Comparison of ENCODE assay signal across 8 cellular contexts in the genomic region with DNA sequence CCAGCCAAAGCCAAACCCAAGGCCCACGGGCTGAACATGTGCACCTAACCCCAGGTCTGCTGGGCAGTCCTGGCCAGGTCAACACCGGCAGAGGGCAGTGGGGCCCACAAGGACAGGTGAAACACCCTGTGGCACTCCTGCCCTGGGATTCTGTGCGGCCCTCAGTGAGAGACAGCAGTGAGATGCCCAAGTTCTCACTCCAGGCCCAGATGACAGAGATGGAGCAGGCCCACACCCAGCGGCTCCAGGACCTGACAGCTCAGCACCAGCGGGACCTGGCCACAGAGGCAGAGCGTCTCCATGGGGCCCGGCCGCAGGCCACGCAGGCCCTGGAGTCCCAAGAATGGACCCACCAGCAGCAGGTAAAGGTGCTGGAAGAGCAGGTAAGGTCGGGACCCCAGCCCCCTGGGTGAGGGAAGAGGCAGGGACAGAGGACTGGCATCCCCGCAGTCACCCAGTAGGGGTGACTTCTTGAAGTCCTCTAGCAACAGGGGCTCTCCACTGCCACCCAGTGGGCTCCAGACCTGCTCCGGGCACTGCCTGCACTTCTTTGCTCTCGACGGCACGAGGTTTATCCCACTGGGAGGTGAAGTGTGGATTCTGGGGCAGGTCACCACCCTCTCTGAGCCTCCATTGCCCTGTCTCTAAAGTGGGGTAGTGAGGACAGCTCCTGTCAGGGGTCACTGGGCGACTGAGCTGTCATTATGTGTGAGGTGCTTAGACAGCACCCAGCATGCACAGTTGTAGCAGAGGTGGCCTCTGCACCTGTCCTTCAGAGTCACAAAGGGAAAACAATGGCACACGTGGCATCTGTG. TPM values are rescaled to one million over a fixed set of nuclear protein-coding genes. Genes with fewer than 3 reads are reported as not detected.
DNase-seq lines count a peak whose midpoint lies in the region; ATAC-seq and TF ChIP-seq lines count a peak whose summit lies in the region.

No MANE protein-coding gene starts in this region.

- no peaks in the 10 kb centered on the region for H3K4me1 Mint-ChIP-seq in activated CD8-positive, alpha-beta T cell treated with anti-CD3 and anti-CD28 coated beads for 36 hours (ENCODE audit: low read depth)
- H3K4me1 Mint-ChIP-seq in activated CD8-positive, alpha-beta T cell treated with anti-CD3 and anti-CD28 coated beads, Interleukin-2, amount 10 ng/mL, durations not matched to agents 7 days and 5 days (ENCODE audit: low read depth): no peaks in the 10 kb centered on the region
- no peaks in the 10 kb centered on the region for H3K4me1 Mint-ChIP-seq in immature natural killer cell

- CTCF ChIA-PET in activated CD8-positive, alpha-beta T cell treated with anti-CD3 and anti-CD28 coated beads for 36 hours (lab: Charles Lee): interaction anchor here (0.6 to 1.2 kb wide), 2 partner anchors 8 to 24 kb away, joined by 3 read pairs; no protein-coding TSS in a partner anchor
- CTCF ChIA-PET in activated CD8-positive, alpha-beta T cell treated with anti-CD3 and anti-CD28 coated beads, Interleukin-2, amount 10 ng/mL, durations not matched to agents 7 days and 5 days (lab: Charles Lee): no interaction called here

- no peaks in the 10 kb centered on the region for H3K27me3 Mint-ChIP-seq in activated CD8-positive, alpha-beta T cell treated with anti-CD3 and anti-CD28 coated beads for 36 hours
- H3K27me3 Mint-ChIP-seq in activated CD8-positive, alpha-beta T cell treated with anti-CD3 and anti-CD28 coated beads, Interleukin-2, amount 10 ng/mL, durations not matched to agents 7 days and 5 days (ENCODE audit: low read depth): no peaks in the 10 kb centered on the region
- peaks cover 0 to 2% (median 2%) of the 10 kb centered on the region in 3 donors for H3K27me3 Mint-ChIP-seq in immature natural killer cell (ENCODE audit: low read depth in 3 of 3)

- H3K9me3 ChIP-seq in upper lobe of right lung: no peaks in the 10 kb centered on the region

- no peak overlapping the region for H3K4me3 Mint-ChIP-seq in activated CD8-positive, alpha-beta T cell treated with anti-CD3 and anti-CD28 coated beads for 36 hours
- no peak overlapping the region for H3K4me3 Mint-ChIP-seq in activated CD8-positive, alpha-beta T cell treated with anti-CD3 and anti-CD28 coated beads, Interleukin-2, amount 10 ng/mL, durations not matched to agents 7 days and 5 days
- H3K4me3 Mint-ChIP-seq in immature natural killer cell: no peak overlapping the region

- no peak for TF ChIP-seq CTCF in activated CD8-positive, alpha-beta T cell treated with anti-CD3 and anti-CD28 coated beads for 36 hours (IDR thresholded peaks at IDR 0.05)
- peak; percentile 55 for TF ChIP-seq CTCF in upper lobe of right lung (IDR thresholded peaks at IDR 0.05)

- H3K27me3 ChIP-seq in upper lobe of right lung: no peaks in the 10 kb centered on the region

- H3K27ac Mint-ChIP-seq in activated CD8-positive, alpha-beta T cell treated with anti-CD3 and anti-CD28 coated beads for 36 hours: no peak overlapping the region
- no peak overlapping the region for H3K27ac Mint-ChIP-seq in activated CD8-positive, alpha-beta T cell treated with anti-CD3 and anti-CD28 coated beads, Interleukin-2, amount 10 ng/mL, durations not matched to agents 7 days and 5 days
- no peak overlapping the region for H3K27ac Mint-ChIP-seq in immature natural killer cell

- H3K4me3 ChIP-seq in upper lobe of right lung: no peak overlapping the region

- no peak overlapping the region for H3K27ac ChIP-seq in upper lobe of right lung

- intact Hi-C loops in activated CD8-positive, alpha-beta T cell treated with anti-CD3 and anti-CD28 coated beads for 36 hours (cut with micrococcal nuclease): no loop called here
- intact Hi-C loops in cardiac septum (cut with DNase I): loop anchor here (2.0 to 5.0 kb wide), 2 partner anchors 75 to 137 kb away; no protein-coding TSS in a partner anchor
- intact Hi-C loops in upper lobe of right lung (cut with DNase I): no loop called here

- peaks cover 45% of the 10 kb centered on the region for H3K4me1 ChIP-seq in upper lobe of right lung

- no peaks in the 10 kb centered on the region for H3K36me3 ChIP-seq in upper lobe of right lung

- POLR2A ChIA-PET in activated CD8-positive, alpha-beta T cell treated with anti-CD3 and anti-CD28 coated beads for 36 hours (lab: Charles Lee): no interaction called here
- POLR2A ChIA-PET in activated CD8-positive, alpha-beta T cell treated with anti-CD3 and anti-CD28 coated beads, Interleukin-2, amount 10 ng/mL, durations not matched to agents 7 days and 5 days (lab: Charles Lee): no interaction called here

- no peaks in the 10 kb centered on the region for H3K9me3 Mint-ChIP-seq in activated CD8-positive, alpha-beta T cell treated with anti-CD3 and anti-CD28 coated beads for 36 hours
- H3K9me3 Mint-ChIP-seq in activated CD8-positive, alpha-beta T cell treated with anti-CD3 and anti-CD28 coated beads, Interleukin-2, amount 10 ng/mL, durations not matched to agents 7 days and 5 days (ENCODE audit: insufficient read depth): no peaks in the 10 kb centered on the region
- no peaks in the 10 kb centered on the region for H3K9me3 Mint-ChIP-seq in immature natural killer cell

- DNase-seq in activated CD8-positive, alpha-beta T cell treated with anti-CD3 and anti-CD28 coated beads for 36 hours: no peak
- no peak for DNase-seq in activated CD8-positive, alpha-beta T cell treated with anti-CD3 and anti-CD28 coated beads, Interleukin-2, amount 10 ng/mL, durations not matched to agents 7 days and 5 days
- DNase-seq in SHP77 treated with DMSO at 0.1 percent for 48 hours (lab: John Stamatoyannopoulos, UW) (peak; percentile 64), cardiac septum (ENCODE audit: low spot score) (peak; percentile 74), upper lobe of right lung (peak; percentile 71), immature natural killer cell (no peak), T1000 (lab: John Stamatoyannopoulos, UW) (no peak), medulla oblongata (ENCODE audit: extremely low spot score) (no peak)

- peak; percentile 42 for ATAC-seq in activated CD8-positive, alpha-beta T cell treated with anti-CD3 and anti-CD28 coated beads for 36 hours
- ATAC-seq in activated CD8-positive, alpha-beta T cell treated with anti-CD3 and anti-CD28 coated beads, Interleukin-2, amount 10 ng/mL, durations not matched to agents 7 days and 5 days: no peak
- ATAC-seq in upper lobe of right lung: peak; percentile 8

- no peaks in the 10 kb centered on the region for H3K36me3 Mint-ChIP-seq in activated CD8-positive, alpha-beta T cell treated with anti-CD3 and anti-CD28 coated beads for 36 hours (ENCODE audit: low read depth)
- H3K36me3 Mint-ChIP-seq in activated CD8-positive, alpha-beta T cell treated with anti-CD3 and anti-CD28 coated beads, Interleukin-2, amount 10 ng/mL, durations not matched to agents 7 days and 5 days (ENCODE audit: low read depth): no peaks in the 10 kb centered on the region
- H3K36me3 Mint-ChIP-seq in immature natural killer cell: no peaks in the 10 kb centered on the region

RNA-seq across cellular contexts. Expression of gene SNED1, which starts 8.8 kb away (rescaled TPM):
- total RNA-seq in activated CD8-positive, alpha-beta T cell treated with anti-CD3 and anti-CD28 coated beads for 36 hours: 1 to 10 TPM; 1.4 to 1.8 TPM
- total RNA-seq in activated CD8-positive, alpha-beta T cell treated with anti-CD3 and anti-CD28 coated beads, Interleukin-2, amount 10 ng/mL, durations not matched to agents 7 days and 5 days: 1 to 10 TPM; 3.4 to 3.5 TPM
- 9.7 TPM for total RNA-seq in cardiac septum
- total RNA-seq in upper lobe of right lung: 38.4 TPM
- polyA plus RNA-seq in immature natural killer cell: under 1 TPM in 2 of 3 donors, not detected in 1; 0.24 to 0.56 TPM

Comparison
In these comparisons a context has a peak if more than half of its experiments do, and no peak if none do; other contexts are left out.
1. DNase-seq: peak in SHP77 treated with DMSO at 0.1 percent for 48 hours (single experiment), cardiac septum (single experiment) and upper lobe of right lung (single experiment); none in activated CD8-positive, alpha-beta T cell treated with anti-CD3 and anti-CD28 coated beads for 36 hours (single experiment), activated CD8-positive, alpha-beta T cell treated with anti-CD3 and anti-CD28 coated beads, Interleukin-2, amount 10 ng/mL, durations not matched to agents 7 days and 5 days (single experiment), immature natural killer cell (0 of 3), T1000 (single experiment) and medulla oblongata (single experiment).